9 cellular contexts compared by ENCODE assay signal in genomic region chr2:172710584-172711024, GRCh38. TPM values are rescaled to one million over a fixed set of nuclear protein-coding genes. Genes with fewer than 3 reads are reported as not detected.
DNase-seq lines count a peak whose midpoint lies in the region; ATAC-seq, FAIRE-seq and TF ChIP-seq lines count a peak whose summit lies in the region.
"Had no signal": no experiment of that assay in that cellular context is flagged by ENCODE, and none has a peak within 500 bp of the region (broad histone marks: within the 10 kb centered on the region; RNA-seq: fewer than 3 reads in every experiment).

No MANE protein-coding gene starts in this region.

- H3K79me2 ChIP-seq in DOHH2 (ENCODE audit: control insufficient read depth, low read length) = no peaks in the 10 kb centered on the region
- H3K79me2 ChIP-seq in astrocyte (ENCODE audit: insufficient read depth, low read length) = no peaks in the 10 kb centered on the region

- H3K9me3 ChIP-seq in DOHH2 (ENCODE audit: control insufficient read depth, insufficient read depth, low read length) = no peaks in the 10 kb centered on the region
- H3K9me3 ChIP-seq in astrocyte (ENCODE audit: insufficient read depth, low read depth, low read length) = no peaks in the 10 kb centered on the region

- H3K27ac ChIP-seq in DOHH2 (ENCODE audit: low read depth, low read length) = no peak overlapping the region
- H3K27ac ChIP-seq in astrocyte (ENCODE audit: low read depth, low read length) = peak overlapping the region; percentile 2
- H3K27ac ChIP-seq: skin epidermis had no signal

- no peak overlapping the region for H3K9ac ChIP-seq in astrocyte (ENCODE audit: low read length)

- DNase-seq in OCI-M1 (lab: John Stamatoyannopoulos, UW) (peak; percentile 70), astrocyte (ENCODE audit: low read depth) (peak; percentile 88), iPS-NIHi11 (ENCODE audit: low spot score) (peak; percentile 63)
- peak; percentile 48 for DNase-seq in stimulated activated CD4-positive, alpha-beta T cell treated with anti-CD3 and anti-CD28 coated beads, Interleukin-4, amount 100 ng/mL, for 24 hours

- peaks cover 5% of the 10 kb centered on the region for H3K4me1 Mint-ChIP-seq in astrocyte (ENCODE audit: low read depth, unreplicated experiment)

- H3K27me3 Mint-ChIP-seq in astrocyte (ENCODE audit: low read depth, unreplicated experiment) = no peaks in the 10 kb centered on the region

- H3K36me3 ChIP-seq in DOHH2 (ENCODE audit: control insufficient read depth, low read length) (no peaks in the 10 kb centered on the region), astrocyte (ENCODE audit: insufficient read depth, low read length) (no peaks in the 10 kb centered on the region)

- no peak overlapping the region for H3K4me3 Mint-ChIP-seq in astrocyte (ENCODE audit: unreplicated experiment)

- no peaks in the 10 kb centered on the region for H3K36me3 Mint-ChIP-seq in astrocyte (ENCODE audit: low read depth, unreplicated experiment)

- no peaks in the 10 kb centered on the region for H3F3A ChIP-seq in DOHH2 (ENCODE audit: control insufficient read depth, insufficient read depth)

- no peak overlapping the region for H3K27ac Mint-ChIP-seq in astrocyte (ENCODE audit: unreplicated experiment)

- H3K4me1 ChIP-seq in DOHH2 (ENCODE audit: control insufficient read depth, low read length) (peaks cover 7% of the 10 kb centered on the region), astrocyte (ENCODE audit: insufficient read depth, low read length) (peaks cover 10% of the 10 kb centered on the region)

- ATAC-seq in HG03159 (IDR thresholded peaks at IDR 0.05; ENCODE audit: unreplicated experiment) (no peak), GM21717 (IDR thresholded peaks at IDR 0.05; ENCODE audit: unreplicated experiment) (no peak)

- no peaks in the 10 kb centered on the region for H3K9me2 ChIP-seq in DOHH2 (replicated peaks; ENCODE audit: control insufficient read depth, low read length)

- peak; percentile 83 for TF ChIP-seq RAD21 in Ishikawa (IDR thresholded peaks at IDR 0.05; ENCODE audit: low read depth)

- H3K27me3 ChIP-seq in DOHH2 (ENCODE audit: control insufficient read depth, low read length) (peaks cover 10% of the 10 kb centered on the region; the same call in 1 of the 2 replicates), astrocyte (ENCODE audit: insufficient read depth, low read length) (no peaks in the 10 kb centered on the region)

- peak; percentile 90 for FAIRE-seq in astrocyte (lab: Jason Lieb, UNC)

- no peak overlapping the region for H2AFZ ChIP-seq in astrocyte (ENCODE audit: low read depth, low read length)

- peak; percentile 81 for TF ChIP-seq CTCF in DOHH2 (IDR thresholded peaks at IDR 0.05; ENCODE audit: low read depth, low read length, poor library complexity, severe bottlenecking)
- peak; percentile 59 for TF ChIP-seq CTCF in astrocyte (IDR thresholded peaks at IDR 0.05; ENCODE audit: insufficient read depth, low read depth, low read length)

- H3K4me2 ChIP-seq in DOHH2 (ENCODE audit: low read length) (no peak overlapping the region), astrocyte (ENCODE audit: low read length) (peak overlapping the region; percentile 40)

- H3K4me3 ChIP-seq in DOHH2 (ENCODE audit: low read length) (no peak overlapping the region), astrocyte (ENCODE audit: insufficient read depth, low read depth, low read length) (no peak overlapping the region)
- H3K4me3 ChIP-seq: skin epidermis had no signal

- H4K20me1 ChIP-seq in DOHH2 (ENCODE audit: control insufficient read depth, insufficient read depth, low read depth, low read length) = peaks cover 2% of the 10 kb centered on the region
- H4K20me1 ChIP-seq in astrocyte (ENCODE audit: insufficient read depth, low read length) = no peaks in the 10 kb centered on the region

- TF ChIP-seq EP300 in Ishikawa (IDR thresholded peaks at IDR 0.05; ENCODE audit: borderline replicate concordance) = no peak

- no peaks in the 10 kb centered on the region for H3K9me3 Mint-ChIP-seq in astrocyte (ENCODE audit: unreplicated experiment)

TF ChIP-seq in Ishikawa, 13 proteins besides CTCF, POLR2A, EP300 and RAD21:
- no peak for TF ChIP-seq FOXM1 (IDR thresholded peaks at IDR 0.05; ENCODE audit: borderline replicate concordance, low read depth)
- no peak for TF ChIP-seq ZBTB7A (IDR thresholded peaks at IDR 0.05; ENCODE audit: low read depth)

RNA-seq across cellular contexts. Expression of gene RAPGEF4, which starts 25.0 kb away (rescaled TPM):
- total RNA-seq in astrocyte = 0.62 and 1.1 TPM in 2 replicates
